In genomic region chr2:240991378-240992263, GRCh38 we compare ENCODE assay signal across 9 cellular contexts. TPM values are rescaled to one million over a fixed set of nuclear protein-coding genes. Genes with fewer than 3 reads are reported as not detected.
DNase-seq lines count a peak whose midpoint lies in the region; ATAC-seq and TF ChIP-seq lines count a peak whose summit lies in the region.
"Had no signal": no experiment of that assay in that cellular context is flagged by ENCODE, and none has a peak within 500 bp of the region (broad histone marks: within the 10 kb centered on the region; RNA-seq: fewer than 3 reads in every experiment).

No MANE protein-coding gene starts in this region.

- no peak for ATAC-seq in HG03196 (IDR thresholded peaks at IDR 0.05; ENCODE audit: unreplicated experiment)

- no peaks in the 10 kb centered on the region for H3K36me3 ChIP-seq in esophagus squamous epithelium

- WGBS in esophagus squamous epithelium, 2 donors = 21 to 68% methylated on average over 6 to 14 of the region's 33 CpGs

- peak overlapping the region; percentile 60 to 89 (median 78) for H3K27ac ChIP-seq in esophagus squamous epithelium
- H3K27ac ChIP-seq: 22Rv1 had no signal

- TF ChIP-seq POLR2A in esophagus squamous epithelium (IDR thresholded peaks at IDR 0.05) = no peak

- DNase-seq in NCI-H1417 (lab: John Stamatoyannopoulos, UW) (peak; percentile 40 to 79 (median 71)), NCI-H1417 treated with DMSO at 0.1 percent for 48 hours (lab: John Stamatoyannopoulos, UW) (no peak), RPMI7951 (ENCODE audit: low read depth) (peak; percentile 100), esophagus squamous epithelium (lab: John Stamatoyannopoulos, UW) (peak; percentile 48), non-pigmented ciliary epithelial cell (ENCODE audit: low read depth) (peak; percentile 81), GM10266 (ENCODE audit: extremely low spot score) (no peak)
- DNase-seq in stimulated activated CD4-positive, alpha-beta T cell treated with anti-CD3 and anti-CD28 coated beads, Interleukin-15, amount 100 ng/mL, for 24 hours = no peak

- H3K4me3 ChIP-seq in esophagus squamous epithelium = peak overlapping the region in 1 of 4 donors; percentile 26

- H3K9me3 ChIP-seq in esophagus squamous epithelium = peaks cover 0 to 9% (median 0%) of the 10 kb centered on the region in 3 donors

- peaks cover 20 to 82% (median 51%) of the 10 kb centered on the region in 3 donors for H3K4me1 ChIP-seq in esophagus squamous epithelium

- H3K27me3 ChIP-seq in esophagus squamous epithelium = peaks cover 0 to 3% (median 0%) of the 10 kb centered on the region in 4 donors

- intact Hi-C loops in esophagus squamous epithelium (cut with DNase I) = no loop called here

- TF ChIP-seq CTCF in esophagus squamous epithelium (IDR thresholded peaks at IDR 0.05) (no peak), GM10266 (IDR thresholded peaks at IDR 0.05; ENCODE audit: control insufficient read depth, insufficient read depth, low read depth, missing control alignments) (no peak)

RNA-seq across cellular contexts. Expression of gene SNED1, which starts 6.8 kb away (rescaled TPM):
- 63.7 and 65.5 TPM in 2 replicates for total RNA-seq in RPMI7951 (2014; rRNA removed; shearing (Covaris generic))
- total RNA-seq in esophagus squamous epithelium = 10 to 100 TPM in 1 of 4 donors, 1 to 10 TPM in 3; 3.3 to 13.9 (median 4.8) TPM

Comparison
In these comparisons a context has a peak if more than half of its experiments do, and no peak if none do; other contexts are left out.
1. DNase-seq: peak in NCI-H1417 (3 of 3), RPMI7951 (single experiment), esophagus squamous epithelium (single experiment) and non-pigmented ciliary epithelial cell (single experiment); none in NCI-H1417 treated with DMSO at 0.1 percent for 48 hours (single experiment), stimulated activated CD4-positive, alpha-beta T cell treated with anti-CD3 and anti-CD28 coated beads, Interleukin-15, amount 100 ng/mL, for 24 hours (single experiment) and GM10266 (single experiment).